1 cellular context compared by ENCODE assay signal in the genomic region with DNA sequence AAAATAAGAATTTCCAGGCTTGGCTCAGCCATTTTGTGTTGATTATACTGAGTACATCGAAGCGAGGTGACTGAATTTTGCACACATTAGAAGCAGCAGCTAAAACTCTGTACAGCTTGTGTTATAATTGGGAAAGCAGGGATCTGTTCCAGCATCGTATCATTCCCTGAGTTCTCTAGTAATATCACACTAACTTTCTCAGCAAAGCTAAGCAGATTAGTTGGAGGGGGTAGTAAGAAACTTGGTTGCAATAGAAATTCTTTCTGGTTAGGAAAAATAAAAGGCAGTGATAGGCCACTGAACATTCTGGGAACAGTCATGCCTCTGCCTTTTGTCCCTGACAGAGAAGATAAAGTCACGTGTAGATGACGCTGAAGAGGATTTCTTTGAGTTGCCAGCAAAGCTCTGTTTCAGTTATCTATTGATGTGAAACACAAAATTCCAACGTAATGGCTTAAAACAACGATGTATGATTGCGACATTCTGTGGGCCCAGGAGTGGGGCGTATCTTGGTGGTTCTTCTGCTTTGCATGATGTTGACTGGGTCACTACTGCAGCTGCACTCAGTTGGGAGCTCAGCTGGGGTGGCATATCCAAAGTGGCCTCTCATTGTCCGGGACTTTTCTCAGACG.
TF ChIP-seq lines count a peak whose summit lies in the region.

No MANE protein-coding gene starts in this region.

TF ChIP-seq in HEK293, 187 proteins besides CTCF, POLR2A, EP300 and RAD21:
- TF ChIP-seq PRDM1 (tag by site-specific recombination; IDR thresholded peaks at IDR 0.05) (no peak), ZNF707 (tag by site-specific recombination; IDR thresholded peaks at IDR 0.05) (peak; percentile 37; the same call in 1 of the 2 replicates), KLF17 (tag by site-specific recombination; IDR thresholded peaks at IDR 0.05) (no peak)
- TF ChIP-seq, protein P1, sequence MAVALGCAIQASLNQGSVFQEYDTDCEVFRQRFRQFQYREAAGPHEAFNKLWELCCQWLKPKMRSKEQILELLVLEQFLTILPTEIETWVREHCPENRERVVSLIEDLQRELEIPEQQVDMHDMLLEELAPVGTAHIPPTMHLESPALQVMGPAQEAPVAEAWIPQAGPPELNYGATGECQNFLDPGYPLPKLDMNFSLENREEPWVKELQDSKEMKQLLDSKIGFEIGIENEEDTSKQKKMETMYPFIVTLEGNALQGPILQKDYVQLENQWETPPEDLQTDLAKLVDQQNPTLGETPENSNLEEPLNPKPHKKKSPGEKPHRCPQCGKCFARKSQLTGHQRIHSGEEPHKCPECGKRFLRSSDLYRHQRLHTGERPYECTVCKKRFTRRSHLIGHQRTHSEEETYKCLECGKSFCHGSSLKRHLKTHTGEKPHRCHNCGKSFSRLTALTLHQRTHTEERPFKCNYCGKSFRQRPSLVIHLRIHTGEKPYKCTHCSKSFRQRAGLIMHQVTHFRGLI (tag by site-specific recombination; IDR thresholded peaks at IDR 0.05), result no peak
